In genomic region chr3:172816968-172817367, GRCh38 we compare ENCODE assay signal across 4 cellular contexts.
"Had no signal": no experiment of that assay in that cellular context is flagged by ENCODE, and none has a peak within 500 bp of the region (broad histone marks: within the 10 kb centered on the region; RNA-seq: fewer than 3 reads in every experiment).

No MANE protein-coding gene starts in this region.

- DNase-seq: KBM-7 had no signal

- ATAC-seq: HepG2, K562 had no signal

- H3K27ac ChIP-seq: HL-60 had no signal

- H3K4me3 ChIP-seq: K562 had no signal
